In the genomic region with DNA sequence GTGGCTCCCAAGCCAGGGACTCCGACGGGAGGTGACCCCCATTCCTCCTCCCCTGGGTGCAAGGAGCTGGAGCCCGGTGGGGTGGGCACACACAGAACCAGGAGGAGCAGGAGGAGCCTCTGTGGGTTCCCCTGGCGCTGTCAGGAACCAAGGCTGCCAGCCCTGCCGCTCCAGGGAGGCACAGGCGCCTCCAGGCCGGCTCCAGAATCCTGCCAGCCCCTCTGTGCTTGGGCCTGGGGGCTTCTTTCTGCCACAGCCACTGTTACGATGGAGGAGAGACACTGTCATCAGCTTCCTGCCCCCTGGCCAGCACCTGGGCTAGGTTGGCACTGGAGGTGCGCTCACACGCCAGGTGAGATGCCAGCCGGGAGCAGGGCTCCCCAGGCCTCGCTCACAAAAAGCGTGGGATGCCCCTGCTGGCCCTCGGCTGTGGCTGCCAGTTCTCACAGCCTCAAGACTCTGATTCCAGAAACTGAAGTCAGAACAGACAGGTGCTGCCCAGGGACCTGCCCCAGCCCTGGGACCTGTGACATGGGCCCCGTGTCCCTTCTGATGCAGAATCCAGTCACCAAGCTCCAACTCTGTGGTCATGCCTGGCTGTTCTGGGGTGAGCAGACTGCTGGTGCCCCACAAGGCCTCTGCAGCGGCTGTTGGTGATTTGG, we compare ENCODE assay signal across 27 cellular contexts.
"Had no signal": no experiment of that assay in that cellular context is flagged by ENCODE, and none has a peak within 500 bp of the region (broad histone marks: within the 10 kb centered on the region; RNA-seq: fewer than 3 reads in every experiment).

No MANE protein-coding gene starts in this region.

- ATAC-seq: activated CD4-positive, CD25-positive, alpha-beta regulatory T cell treated with anti-CD3 and anti-CD28 coated beads, Interleukin-2, amount 50 U/mL, for 24 hours; activated CD8-positive, alpha-beta T cell treated with anti-CD3 and anti-CD28 coated beads for 36 hours; activated naive CD8-positive, alpha-beta T cell treated with anti-CD3 and anti-CD28 coated beads, Interleukin-2, amount 50 U/mL, for 24 hours; activated T-cell treated with anti-CD3 and anti-CD28 coated beads, Interleukin-2, amount 50 U/mL, for 4 hours; activated T-helper 17 cell treated with anti-CD3 and anti-CD28 coated beads, Interleukin-2, amount 50 U/mL, for 72 hours; body of pancreas; esophagus mucosa had no signal

- H3K27me3 ChIP-seq: adrenal gland, body of pancreas had no signal

- H3K4me3 ChIP-seq: adrenal gland, body of pancreas, coronary artery, dorsolateral prefrontal cortex had no signal

- H3K9me3 ChIP-seq: adrenal gland, body of pancreas had no signal

- DNase-seq: activated B cell treated with CpG ODN at 0.5 μM for 24 hours; activated CD4-positive, alpha-beta T cell treated with anti-CD3 and anti-CD28 coated beads for 48 hours; activated CD4-positive, alpha-beta T cell treated with anti-CD3 and anti-CD28 coated beads, Interleukin-2, amount 50 U/mL, for 1 hour; activated CD4-positive, alpha-beta T cell treated with anti-CD3 and anti-CD28 coated beads, Interleukin-2, amount 50 U/mL, for 48 hours; activated CD8-positive, alpha-beta memory T cell treated with anti-CD3 and anti-CD28 coated beads for 24 hours; activated CD8-positive, alpha-beta T cell treated with anti-CD3 and anti-CD28 coated beads for 36 hours; activated effector memory CD4-positive, alpha-beta T cell treated with Interleukin-2 at 50 U/mL for 16 hours; activated gamma-delta T cell treated with Interleukin-2 at 50 U/mL for 16 hours; activated naive CD4-positive, alpha-beta T cell treated with anti-CD3 and anti-CD28 coated beads for 36 hours; activated naive CD8-positive, alpha-beta T cell treated with anti-CD3 and anti-CD28 coated beads for 36 hours; activated naive CD8-positive, alpha-beta T cell treated with anti-CD3 and anti-CD28 coated beads, Interleukin-2, amount 50 U/mL, for 24 hours; activated T-cell treated with anti-CD3 and anti-CD28 coated beads, Interleukin-2, amount 50 U/mL, for 4 hours; adrenal gland; amygdala; aorta; body of pancreas; effector memory CD4-positive, alpha-beta T cell; endodermal cell; foreskin fibroblast; head of caudate nucleus; T1000; WERI-Rb-1 had no signal

- H3K27ac ChIP-seq: adrenal gland, body of pancreas, coronary artery, WERI-Rb-1 had no signal

- H3K36me3 ChIP-seq: adrenal gland, WERI-Rb-1 had no signal
